In genomic region chr7:128361463-128362441, GRCh38 we compare ENCODE assay signal across 1 cellular context.
TF ChIP-seq lines count a peak whose summit lies in the region.

PRRT4 (minus strand) TSS chr7:128361690.

TF ChIP-seq in HepG2, 621 proteins besides CTCF, POLR2A, EP300 and RAD21 (continued from another document and continues in another):
- peak; percentile 52; the same call in 1 of the 2 replicates for TF ChIP-seq UBTF (CRISPR knock-in tag; IDR thresholded peaks at IDR 0.05)
- TF ChIP-seq ZNF788 (CRISPR knock-in tag; IDR thresholded peaks at IDR 0.05; ENCODE audit: borderline replicate concordance) = no peak
- no peak for TF ChIP-seq RXRA (CRISPR knock-in tag; IDR thresholded peaks at IDR 0.05)
- TF ChIP-seq ZNF883 (CRISPR knock-in tag; IDR thresholded peaks at IDR 0.05; ENCODE audit: not compliant biosample characterization) = no peak
- no peak for TF ChIP-seq CBX2 (IDR thresholded peaks at IDR 0.05; ENCODE audit: low read depth, low read length)
- TF ChIP-seq CBX2 (CRISPR knock-in tag; IDR thresholded peaks at IDR 0.05; ENCODE audit: low read depth) = no peak
- no peak for TF ChIP-seq TCF7L2 (IDR thresholded peaks at IDR 0.05; ENCODE audit: low read depth, low read length)
- no peak for TF ChIP-seq ZBTB7A (CRISPR knock-in tag; IDR thresholded peaks at IDR 0.05)
- no peak for TF ChIP-seq CREB3 (CRISPR knock-in tag; IDR thresholded peaks at IDR 0.05)
- no peak for TF ChIP-seq KDM5B (CRISPR knock-in tag; IDR thresholded peaks at IDR 0.05; ENCODE audit: borderline replicate concordance)
- TF ChIP-seq ZNF18 (CRISPR knock-in tag; IDR thresholded peaks at IDR 0.05; ENCODE audit: insufficient replicate concordance) = no peak
- no peak for TF ChIP-seq SNAPC4 (CRISPR knock-in tag; IDR thresholded peaks at IDR 0.05)
- TF ChIP-seq HMGA1 (CRISPR knock-in tag; conservative IDR thresholded peaks at IDR 0.05) = no peak
- no peak for TF ChIP-seq CENPX (CRISPR knock-in tag; IDR thresholded peaks at IDR 0.05)
- TF ChIP-seq ZNF580 (CRISPR knock-in tag; IDR thresholded peaks at IDR 0.05; ENCODE audit: borderline replicate concordance, low read depth) = no peak
- 0 out of 2 replicates have a peak, but pooled peaks have one; percentile 37 for TF ChIP-seq HOXA3 (CRISPR knock-in tag; IDR thresholded peaks at IDR 0.05)
- TF ChIP-seq THAP7 (CRISPR knock-in tag; IDR thresholded peaks at IDR 0.05) = no peak
- TF ChIP-seq ZSCAN29 (CRISPR knock-in tag; conservative IDR thresholded peaks at IDR 0.05) = no peak
- no peak for TF ChIP-seq DRAP1 (CRISPR knock-in tag; IDR thresholded peaks at IDR 0.05)
- no peak for TF ChIP-seq MIER2 (CRISPR knock-in tag; IDR thresholded peaks at IDR 0.05)
- TF ChIP-seq ZNF558 (CRISPR knock-in tag; IDR thresholded peaks at IDR 0.05; ENCODE audit: borderline replicate concordance) = no peak
- no peak for TF ChIP-seq ZNF335 (CRISPR knock-in tag; IDR thresholded peaks at IDR 0.05)
- peak; percentile 30 for TF ChIP-seq ZNF777 (CRISPR knock-in tag; IDR thresholded peaks at IDR 0.05)
- 0 out of 2 replicates have a peak, but pooled peaks have one; percentile 44 for TF ChIP-seq CCDC6 (CRISPR knock-in tag; IDR thresholded peaks at IDR 0.05)
- no peak for TF ChIP-seq ZNF556 (CRISPR knock-in tag; IDR thresholded peaks at IDR 0.05; ENCODE audit: borderline replicate concordance)
- no peak for TF ChIP-seq ZNF891 (CRISPR knock-in tag; IDR thresholded peaks at IDR 0.05)
- TF ChIP-seq RBAK (CRISPR knock-in tag; IDR thresholded peaks at IDR 0.05) = no peak
- no peak for TF ChIP-seq BORCS8-MEF2B (CRISPR knock-in tag; IDR thresholded peaks at IDR 0.05)
- no peak for TF ChIP-seq REXO4 (CRISPR knock-in tag; IDR thresholded peaks at IDR 0.05; ENCODE audit: borderline replicate concordance)
- no peak for TF ChIP-seq ZNF737 (CRISPR knock-in tag; IDR thresholded peaks at IDR 0.05; ENCODE audit: borderline replicate concordance)
- no peak for TF ChIP-seq ZBTB3 (CRISPR knock-in tag; IDR thresholded peaks at IDR 0.05; ENCODE audit: borderline replicate concordance, low read depth)
- TF ChIP-seq MXD3 (CRISPR knock-in tag; IDR thresholded peaks at IDR 0.05) = no peak
- no peak for TF ChIP-seq SMAD9 (CRISPR knock-in tag; IDR thresholded peaks at IDR 0.05)
- no peak for TF ChIP-seq BRCA1 (CRISPR knock-in tag; IDR thresholded peaks at IDR 0.05)
- TF ChIP-seq ZFY (CRISPR knock-in tag; IDR thresholded peaks at IDR 0.05) = peak; percentile 28; the same call in 1 of the 2 replicates
- TF ChIP-seq SNRNP70 (IDR thresholded peaks at IDR 0.05; ENCODE audit: low read depth, low read length) = no peak
- TF ChIP-seq MAX (IDR thresholded peaks at IDR 0.05) = no peak
- 0 out of 2 replicates have a peak, but pooled peaks have one; percentile 18 for TF ChIP-seq MTA1 (CRISPR knock-in tag; IDR thresholded peaks at IDR 0.05; ENCODE audit: borderline replicate concordance)
- TF ChIP-seq SP1 (IDR thresholded peaks at IDR 0.05) = no peak
- no peak for TF ChIP-seq SP1 (CRISPR knock-in tag; IDR thresholded peaks at IDR 0.05)
- TF ChIP-seq BRF2 (CRISPR knock-in tag; IDR thresholded peaks at IDR 0.05) = no peak
- TF ChIP-seq TCF12 (IDR thresholded peaks at IDR 0.05) = no peak
- no peak for TF ChIP-seq TCF12 (CRISPR knock-in tag; IDR thresholded peaks at IDR 0.05)
- TF ChIP-seq KLF6 (CRISPR knock-in tag; IDR thresholded peaks at IDR 0.05) = no peak
- no peak for TF ChIP-seq HMG20A (CRISPR knock-in tag; IDR thresholded peaks at IDR 0.05; ENCODE audit: borderline replicate concordance)
- TF ChIP-seq ZFP91 (CRISPR knock-in tag; IDR thresholded peaks at IDR 0.05; ENCODE audit: borderline replicate concordance) = no peak
- no peak for TF ChIP-seq IRF2 (CRISPR knock-in tag; IDR thresholded peaks at IDR 0.05)
- TF ChIP-seq ARID4A (CRISPR knock-in tag; IDR thresholded peaks at IDR 0.05; ENCODE audit: borderline replicate concordance) = 0 out of 2 replicates have a peak, but pooled peaks have one; percentile 33
- peak; percentile 78 for TF ChIP-seq EZH2 (conservative IDR thresholded peaks at IDR 0.05; ENCODE audit: low read depth, low read length)
